8 cellular contexts compared by ENCODE assay signal in genomic region chr11:45285931-45286632, GRCh38. TPM values are rescaled to one million over a fixed set of nuclear protein-coding genes. Genes with fewer than 3 reads are reported as not detected.
DNase-seq lines count a peak whose midpoint lies in the region; ATAC-seq and TF ChIP-seq lines count a peak whose summit lies in the region.

TSS of gene SYT13 (minus strand) at chr11:45286341. CDS start at chr11:45286207, 134 bp downstream.

- DNase-seq in DMS153 (lab: John Stamatoyannopoulos, UW) (peak; percentile 46), NCI-H2227 (lab: John Stamatoyannopoulos, UW; ENCODE audit: unreplicated experiment) (peak; percentile 93), esophagus muscularis mucosa (ENCODE audit: extremely low spot score) (no peak), T-helper 2 cell (no peak)
- no peak for DNase-seq in stimulated activated CD4-positive, alpha-beta T cell treated with anti-CD3 and anti-CD28 coated beads, Interleukin-4, amount 100 ng/mL, for 1 hour

- TF ChIP-seq POLR2A in esophagus muscularis mucosa (IDR thresholded peaks at IDR 0.05; ENCODE audit: low read depth), result no peak

- TF ChIP-seq CTCF in esophagus muscularis mucosa (IDR thresholded peaks at IDR 0.05) (no peak), neural cell (IDR thresholded peaks at IDR 0.05; ENCODE audit: poor library complexity, severe bottlenecking) (no peak)

- H3K36me3 ChIP-seq in esophagus muscularis mucosa (no peaks in the 10 kb centered on the region), neural cell (ENCODE audit: insufficient read depth, low read length) (no peaks in the 10 kb centered on the region)

- H3K27me3 ChIP-seq in esophagus muscularis mucosa, result peaks cover 0 to 90% (median 29%) of the 10 kb centered on the region in 4 donors
- H3K27me3 ChIP-seq in neural cell (ENCODE audit: insufficient read depth, low read depth, low read length), result no peaks in the 10 kb centered on the region

- H3F3A ChIP-seq in neural cell (ENCODE audit: insufficient read depth, low read length, poor library complexity, severe bottlenecking), result peaks cover 4% of the 10 kb centered on the region

- TF ChIP-seq EP300 in esophagus muscularis mucosa (IDR thresholded peaks at IDR 0.05) (no peak), neural cell (conservative IDR thresholded peaks at IDR 0.05; ENCODE audit: poor library complexity, severe bottlenecking) (peak; percentile 34)

- H3K27ac ChIP-seq in esophagus muscularis mucosa (replicated peaks in 1 of 4), result no peak within 1 kb of the TSS
- peak within 1 kb of the TSS; percentile 68 for H3K27ac ChIP-seq in neural cell (ENCODE audit: low read length)

- H3K79me2 ChIP-seq in neural cell (replicated peaks; ENCODE audit: insufficient read depth, low read length), result peaks cover 10% of the 10 kb centered on the region

- peak; percentile 26 for TF ChIP-seq RAD21 in neural cell (conservative IDR thresholded peaks at IDR 0.05)

- H3K9me3 ChIP-seq in esophagus muscularis mucosa (peaks cover 0 to 10% (median 7%) of the 10 kb centered on the region in 4 donors), neural cell (ENCODE audit: low read length) (no peaks in the 10 kb centered on the region)

- no peak for ATAC-seq in GM21360 (IDR thresholded peaks at IDR 0.05; ENCODE audit: unreplicated experiment)
- ATAC-seq in HG02623 (IDR thresholded peaks at IDR 0.05; ENCODE audit: unreplicated experiment), result no peak

- peak within 1 kb of the TSS; percentile 34 for H2AFZ ChIP-seq in neural cell (ENCODE audit: low read depth, low read length)

- H4K20me1 ChIP-seq in neural cell (ENCODE audit: insufficient read depth), result no peaks in the 10 kb centered on the region

- WGBS in esophagus muscularis mucosa, result 4% methylated on average over 22 of the region's 50 CpGs

- H3K4me3 ChIP-seq in esophagus muscularis mucosa (peak within 1 kb of the TSS; percentile 25 to 43 (median 31)), neural cell (ENCODE audit: low read length) (peak within 1 kb of the TSS; percentile 82)

- H3K4me1 ChIP-seq in esophagus muscularis mucosa, result peaks cover 8 to 11% (median 8%) of the 10 kb centered on the region in 4 donors

- H3K4me2 ChIP-seq in neural cell (ENCODE audit: low read length), result peak within 1 kb of the TSS; percentile 81

- intact Hi-C loops in esophagus muscularis mucosa (cut with DNase I), result no loop called here

- peak within 1 kb of the TSS; percentile 86 for H3K9ac ChIP-seq in neural cell (ENCODE audit: low read length)

- H3K9me2 ChIP-seq in neural cell (ENCODE audit: insufficient read depth, low read length), result no peaks in the 10 kb centered on the region

TF ChIP-seq in neural cell, 6 proteins besides CTCF, POLR2A, EP300 and RAD21:
- TF ChIP-seq MXI1 (conservative IDR thresholded peaks at IDR 0.05; ENCODE audit: poor library complexity, severe bottlenecking) (peak; percentile 49), TAF1 (IDR thresholded peaks at IDR 0.05; ENCODE audit: low read depth) (no peak), EZH2 (IDR thresholded peaks at IDR 0.05; ENCODE audit: borderline replicate concordance, insufficient read depth, low read length, poor library complexity, severe bottlenecking) (no peak), SMC3 (conservative IDR thresholded peaks at IDR 0.05; ENCODE audit: poor library complexity) (peak; percentile 24), REST (IDR thresholded peaks at IDR 0.05; ENCODE audit: borderline replicate concordance) (peak; percentile 28), POLR2AphosphoS5 (IDR thresholded peaks at IDR 0.05) (peak; percentile 79)

RNA-seq across cellular contexts. Expression of gene SYT13, which starts in this region (rescaled TPM):
- under 1 TPM in 3 of 4 donors, not detected in 1; 0.23 to 0.83 (median 0.42) TPM for total RNA-seq in esophagus muscularis mucosa
- polyA plus RNA-seq in neural cell, result 60.8 and 65.4 TPM in 2 replicates
- polyA minus RNA-seq in neural cell, result 110 and 121 TPM in 2 replicates

Comparison
In these comparisons a context has a peak if more than half of its experiments do, and no peak if none do; other contexts are left out.
1. DNase-seq: peak in DMS153 (single experiment) and NCI-H2227 (single experiment); none in esophagus muscularis mucosa (single experiment), stimulated activated CD4-positive, alpha-beta T cell treated with anti-CD3 and anti-CD28 coated beads, Interleukin-4, amount 100 ng/mL, for 1 hour (single experiment) and T-helper 2 cell (0 of 5).